Comparison of ENCODE assay signal across 9 cellular contexts in the genomic region with DNA sequence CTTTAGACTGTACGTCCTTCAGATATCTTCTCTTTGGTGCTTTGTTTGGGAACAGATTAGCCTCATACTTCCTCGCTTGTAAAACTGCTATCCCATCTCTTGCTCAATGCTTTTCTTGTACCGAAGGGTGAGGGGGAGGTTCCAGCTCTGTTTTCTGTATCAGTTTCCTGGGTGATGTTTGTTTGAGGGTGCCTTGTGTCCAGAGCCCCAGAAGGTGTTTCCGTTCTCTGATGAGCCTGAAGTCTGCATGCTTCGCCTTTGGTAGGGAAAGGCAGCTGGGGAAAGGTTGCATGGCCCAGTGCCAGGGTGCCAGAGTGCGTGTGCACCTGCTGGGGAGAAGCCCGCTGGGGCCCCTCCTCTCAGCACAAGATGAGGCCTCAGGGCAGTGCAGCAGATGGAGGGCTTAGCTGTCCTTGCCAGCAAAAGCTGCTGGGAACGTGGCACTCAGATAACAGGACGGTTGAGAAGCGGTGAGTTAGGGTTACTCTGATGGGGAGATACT.
A peak's percentile ranks its signal among the peaks of the same experiment; 100 is the strongest.
DNase-seq lines count a peak whose midpoint lies in the region; TF ChIP-seq lines count a peak whose summit lies in the region.
"Had no signal": no experiment of that assay in that cellular context is flagged by ENCODE, and none has a peak within 500 bp of the region (broad histone marks: within the 10 kb centered on the region; RNA-seq: fewer than 3 reads in every experiment).

No MANE protein-coding gene starts in this region.

- H3K27ac Mint-ChIP-seq in nephron progenitor cell: peak overlapping the region; percentile 56

- DNase-seq in GF-D8 (lab: John Stamatoyannopoulos, UW): peak; percentile 64
- peak; percentile 18 to 55 for DNase-seq in NCI-H187 (lab: John Stamatoyannopoulos, UW)
- DNase-seq in RPMI7951 (ENCODE audit: low read depth): peak; percentile 54
- DNase-seq in nephron progenitor cell: no peak
- DNase-seq in ascending aorta (ENCODE audit: low spot score in 2 of 2): no peak
- DNase-seq in AML-193 (lab: John Stamatoyannopoulos, UW): no peak
- no peak for DNase-seq in stimulated activated CD4-positive, alpha-beta T cell treated with anti-CD3 and anti-CD28 coated beads, Interleukin-15, amount 100 ng/mL, for 24 hours
- DNase-seq: activated T-cell treated with anti-CD3 and anti-CD28 coated beads, Interleukin-2, amount 50 U/mL, for 4 hours; Calu3 had no signal

- H3K4me1 Mint-ChIP-seq in nephron progenitor cell: peaks cover 64% of the 10 kb centered on the region

- no peaks in the 10 kb centered on the region for H3K36me3 ChIP-seq in ascending aorta

- H3K9me3 Mint-ChIP-seq in nephron progenitor cell: peaks cover 43% of the 10 kb centered on the region
- H3K9me3 Mint-ChIP-seq: activated T-cell treated with anti-CD3 and anti-CD28 coated beads, Interleukin-2, amount 50 U/mL, for 4 hours had no signal

- H3K4me3 ChIP-seq in ascending aorta: no peak overlapping the region

- H3K4me1 ChIP-seq in ascending aorta: peaks cover 3 to 9% of the 10 kb centered on the region in 2 donors

- H3K27me3 ChIP-seq in ascending aorta: no peaks in the 10 kb centered on the region

- TF ChIP-seq CTCF in nephron progenitor cell (IDR thresholded peaks at IDR 0.05) (no peak), ascending aorta (IDR thresholded peaks at IDR 0.05) (no peak)

- H3K27me3 Mint-ChIP-seq in nephron progenitor cell (ENCODE audit: low read depth, poor library complexity): no peaks in the 10 kb centered on the region

- H3K4me3 Mint-ChIP-seq in nephron progenitor cell: no peak overlapping the region
- H3K4me3 Mint-ChIP-seq: activated T-cell treated with anti-CD3 and anti-CD28 coated beads, Interleukin-2, amount 50 U/mL, for 4 hours had no signal

- no peak overlapping the region for H3K27ac ChIP-seq in ascending aorta

- intact Hi-C loops in ascending aorta (cut with DNase I): no loop called here

- peaks cover 57% of the 10 kb centered on the region for H3K36me3 Mint-ChIP-seq in nephron progenitor cell (ENCODE audit: low read depth)

- no peaks in the 10 kb centered on the region for H3K9me3 ChIP-seq in ascending aorta

Comparison
In these comparisons a context has a peak if more than half of its experiments do, and no peak if none do; other contexts are left out.
1. DNase-seq: peak in GF-D8 (single experiment), NCI-H187 (2 of 2) and RPMI7951 (single experiment); none in nephron progenitor cell (single experiment), ascending aorta (0 of 2), AML-193 (0 of 2) and stimulated activated CD4-positive, alpha-beta T cell treated with anti-CD3 and anti-CD28 coated beads, Interleukin-15, amount 100 ng/mL, for 24 hours (single experiment).